Comparison of ENCODE assay signal across 26 cellular contexts in genomic region chr4:4526401-4526800, GRCh38.
"Had no signal": no experiment of that assay in that cellular context is flagged by ENCODE, and none has a peak within 500 bp of the region (broad histone marks: within the 10 kb centered on the region; RNA-seq: fewer than 3 reads in every experiment).

No MANE protein-coding gene starts in this region.

- H3K27ac ChIP-seq: colonic mucosa, epithelial cell of prostate, esophagus squamous epithelium, foreskin keratinocyte, gastroesophageal sphincter, heart left ventricle, hepatocyte, left lung, lower lobe of right lung had no signal

- ATAC-seq: effector memory CD8-positive, alpha-beta T cell; esophagus mucosa; foreskin keratinocyte; gastroesophageal sphincter; heart left ventricle; left cardiac atrium; left lung; left ventricle myocardium superior; lower lobe of right lung had no signal

- H3K27me3 ChIP-seq: colonic mucosa, esophagus squamous epithelium, foreskin keratinocyte, gastroesophageal sphincter, heart left ventricle, hepatocyte, left lung had no signal

- H3K4me1 ChIP-seq: colonic mucosa, esophagus squamous epithelium, foreskin keratinocyte had no signal

- H3K4me3 ChIP-seq: colonic mucosa, esophagus squamous epithelium, gastroesophageal sphincter, heart left ventricle, hepatocyte, left lung, lower lobe of right lung had no signal

- DNase-seq: colonic mucosa; cortex of kidney; effector CD8-positive, alpha-beta T cell; effector memory CD8-positive, alpha-beta T cell; endodermal cell; erythroblast; esophagus squamous epithelium; foreskin keratinocyte; heart left ventricle; hypothalamus; immature natural killer cell; islet precursor cell; kidney; kidney glomerular epithelial cell; left cardiac atrium; left lung; left ventricle myocardium superior; lower lobe of right lung; mesenchymal stem cell; midbrain had no signal

- H3K36me3 ChIP-seq: colonic mucosa, lower lobe of right lung had no signal

- H2AFZ ChIP-seq: hepatocyte had no signal

- H3K9me3 ChIP-seq: colonic mucosa, esophagus squamous epithelium, gastroesophageal sphincter, heart left ventricle, left lung, lower lobe of right lung had no signal

- H3K4me2 ChIP-seq: hepatocyte had no signal

- FAIRE-seq: endometrium, frontal cortex, kidney had no signal
